Comparison of ENCODE assay signal across 8 cellular contexts in genomic region chr13:114281351-114282142, GRCh38. TPM values are rescaled to one million over a fixed set of nuclear protein-coding genes. Genes with fewer than 3 reads are reported as not detected.
DNase-seq lines count a peak whose midpoint lies in the region; ATAC-seq and TF ChIP-seq lines count a peak whose summit lies in the region.

TSS of gene UPF3A (plus strand) at chr13:114281601. CDS start at chr13:114281640, 39 bp downstream.

- intact Hi-C loops in T-helper 2 cell treated with Interferon-gamma antibody and Interleukin-4, amounts not matched to agents 100 ng/mL and 5 ng/mL, for 36 hours (cut with micrococcal nuclease): loop anchor here (1.0 to 2.0 kb wide), 3 partner anchors 33 to 464 kb away; partner anchors contain the start of genes CDC16 and CHAMP1
- intact Hi-C loops in right cardiac atrium (cut with DNase I): no loop called here
- intact Hi-C loops in vagina (cut with DNase I): no loop called here

- TF ChIP-seq POLR2A in GM15510 (IDR thresholded peaks at IDR 0.05; ENCODE audit: borderline replicate concordance, extremely low read depth, insufficient read length) (peak; percentile 92), vagina (IDR thresholded peaks at IDR 0.05) (peak in 1 of 2 donors; percentile 28)

- H3K27ac ChIP-seq in right cardiac atrium (ENCODE audit: low read length) (peak within 1 kb of the TSS; percentile 95), rectal smooth muscle tissue (ENCODE audit: low read depth, low read length) (peak within 1 kb of the TSS; percentile 97), vagina (peak within 1 kb of the TSS; percentile 95)

- no peaks in the 10 kb centered on the region for H3K4me1 ChIP-seq in right cardiac atrium (ENCODE audit: control insufficient read depth, insufficient read depth, low read length)
- H3K4me1 ChIP-seq in rectal smooth muscle tissue (ENCODE audit: control insufficient read depth, insufficient read depth, low read length): peaks cover 14% of the 10 kb centered on the region
- peaks cover 27% of the 10 kb centered on the region for H3K4me1 ChIP-seq in vagina

- under 1% methylated on average over 92 of the region's 99 CpGs for WGBS in right cardiac atrium

- H3K9me3 ChIP-seq in right cardiac atrium (ENCODE audit: control insufficient read depth, low read length) (no peaks in the 10 kb centered on the region), vagina (no peaks in the 10 kb centered on the region)

- H3K27me3 ChIP-seq in right cardiac atrium (ENCODE audit: control insufficient read depth, insufficient read depth) (no peaks in the 10 kb centered on the region), rectal smooth muscle tissue (ENCODE audit: control insufficient read depth, insufficient read depth, low read length) (no peaks in the 10 kb centered on the region), vagina (no peaks in the 10 kb centered on the region)

- ATAC-seq in HG02870 (IDR thresholded peaks at IDR 0.05; ENCODE audit: unreplicated experiment) (peak; percentile 56), right cardiac atrium (peak; percentile 95 to 96)

- peak within 1 kb of the TSS; percentile 78 for H3K9ac ChIP-seq in rectal smooth muscle tissue (ENCODE audit: low read length)

- no peak for TF ChIP-seq CTCF in vagina (IDR thresholded peaks at IDR 0.05)

- H3K4me3 ChIP-seq in right cardiac atrium (ENCODE audit: low read length) (peak within 1 kb of the TSS; percentile 58), rectal smooth muscle tissue (ENCODE audit: low read length) (peak within 1 kb of the TSS; percentile 83), vagina (peak within 1 kb of the TSS; percentile 80 to 83)

- H3K36me3 ChIP-seq in rectal smooth muscle tissue (ENCODE audit: control insufficient read depth, insufficient read depth, low read length) (peaks cover 3% of the 10 kb centered on the region), vagina (peaks cover 0 to 5% of the 10 kb centered on the region in 2 donors)

- DNase-seq in NCI-H146 treated with DMSO at 0.1 percent for 48 hours (lab: John Stamatoyannopoulos, UW; ENCODE audit: unreplicated experiment) (peak; percentile 85), anterior cingulate cortex (lab: John Stamatoyannopoulos, UW) (peak; percentile 26 to 98 (median 92)), right cardiac atrium (peak; percentile 89 to 97 (median 95)), vagina (ENCODE audit: extremely low spot score in 2 of 2) (peak in 1 of 2 donors; percentile 95)

RNA-seq across cellular contexts. Expression of gene UPF3A, which starts in this region (rescaled TPM):
- 58.8 and 62.4 TPM in 2 replicates for total RNA-seq in T-helper 2 cell treated with Interferon-gamma antibody and Interleukin-4, amounts not matched to agents 100 ng/mL and 5 ng/mL, for 36 hours
- total RNA-seq in right cardiac atrium (10 to 100 TPM; 25.3 to 28.2 (median 26.5) TPM), vagina (31.2 TPM)
- polyA plus RNA-seq in right cardiac atrium: 36.3 TPM
